In the genomic region with DNA sequence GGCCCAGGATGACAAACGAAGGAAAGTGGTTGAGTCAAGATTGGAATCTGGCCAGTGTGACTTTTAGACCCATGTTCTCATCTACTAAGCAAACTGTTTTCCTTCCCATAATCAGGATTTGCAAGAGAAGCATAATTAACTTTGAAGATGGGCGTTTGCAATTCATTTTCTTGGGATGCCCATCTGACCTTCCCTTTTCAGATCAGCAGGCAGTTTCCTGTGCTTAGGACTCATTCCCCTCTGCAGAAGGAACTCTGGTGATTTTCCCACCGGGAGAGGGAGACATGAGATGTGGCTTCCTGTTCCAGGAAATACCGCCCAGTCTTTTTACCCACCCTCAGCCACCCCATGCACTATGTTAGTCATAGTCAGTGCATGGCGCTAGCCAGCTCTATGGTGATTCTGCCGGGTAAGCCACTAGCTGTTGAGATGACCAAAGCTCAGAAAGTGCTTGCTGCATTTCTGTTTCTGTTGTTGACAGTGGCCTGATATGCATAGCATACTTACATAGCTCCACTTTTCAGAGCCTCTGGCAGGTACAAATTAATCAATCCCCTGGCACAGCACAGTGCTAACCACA, we compare ENCODE assay signal across 10 cellular contexts.
DNase-seq lines count a peak whose midpoint lies in the region; ATAC-seq, FAIRE-seq and TF ChIP-seq lines count a peak whose summit lies in the region.
"Had no signal": no experiment of that assay in that cellular context is flagged by ENCODE, and none has a peak within 500 bp of the region (broad histone marks: within the 10 kb centered on the region; RNA-seq: fewer than 3 reads in every experiment).

No MANE protein-coding gene starts in this region.

- no peaks in the 10 kb centered on the region for H3K27me3 ChIP-seq in bronchial epithelial cell (ENCODE audit: control insufficient read depth, insufficient read depth, low read length)
- no peaks in the 10 kb centered on the region for H3K27me3 ChIP-seq in GM23338 (ENCODE audit: insufficient read depth)

- H3K9me3 Mint-ChIP-seq in stimulated activated naive CD8-positive, alpha-beta T cell treated with anti-CD3 and anti-CD28 coated beads, Interleukin-15, amount 100 ng/mL, for 72 hours: no peaks in the 10 kb centered on the region
- peaks cover 11% of the 10 kb centered on the region for H3K9me3 Mint-ChIP-seq in GM23338
- H3K9me3 Mint-ChIP-seq: naive B cell had no signal

- ATAC-seq in stimulated activated naive CD8-positive, alpha-beta T cell treated with anti-CD3 and anti-CD28 coated beads, Interleukin-15, Interleukin-2, amounts not matched to agents 100 U/mL and 50 U/mL, for 24 hours: peak; percentile 46
- ATAC-seq in stimulated activated naive CD8-positive, alpha-beta T cell treated with anti-CD3 and anti-CD28 coated beads, Interleukin-15, amount 100 ng/mL, for 72 hours: no peak
- ATAC-seq in HG03039 (IDR thresholded peaks at IDR 0.05; ENCODE audit: unreplicated experiment) (no peak), GM23338 (no peak)

- DNase-seq in stimulated activated naive CD8-positive, alpha-beta T cell treated with anti-CD3 and anti-CD28 coated beads, Interleukin-15, Interleukin-2, amounts not matched to agents 100 U/mL and 50 U/mL, for 24 hours: no peak
- DNase-seq in stimulated activated naive CD8-positive, alpha-beta T cell treated with anti-CD3 and anti-CD28 coated beads, Interleukin-15, amount 100 ng/mL, for 72 hours: no peak
- DNase-seq in bronchial epithelial cell (ENCODE audit: low read depth): peak; percentile 63
- DNase-seq in lung microvascular endothelial cell (ENCODE audit: low read depth in 2 of 2): peak; percentile 87 to 95
- no peak for DNase-seq in GM23338 (ENCODE audit: low spot score)
- DNase-seq in NCI-H1105 treated with DMSO at 0.1 percent for 48 hours (lab: John Stamatoyannopoulos, UW): no peak
- no peak for DNase-seq in stimulated activated CD4-positive, alpha-beta T cell treated with anti-CD3 and anti-CD28 coated beads, Interleukin-2, amount 100 ng/mL, for 48 hours
- DNase-seq: naive B cell had no signal

- no peaks in the 10 kb centered on the region for H3F3A ChIP-seq in GM23338 (replicated peaks; ENCODE audit: low read depth)

- FAIRE-seq in bronchial epithelial cell (lab: Jason Lieb, UNC): no peak
- FAIRE-seq: G401.6 had no signal

- no peaks in the 10 kb centered on the region for H3K79me2 ChIP-seq in GM23338 (replicated peaks; ENCODE audit: insufficient read depth)

- H3K27ac ChIP-seq in GM23338 (ENCODE audit: low read depth): no peak overlapping the region

- H3K4me3 ChIP-seq in bronchial epithelial cell (ENCODE audit: low read depth, low read length) (no peak overlapping the region), GM23338 (no peak overlapping the region)

- H3K36me3 ChIP-seq in bronchial epithelial cell (ENCODE audit: control insufficient read depth, insufficient read depth, low read length) (peaks cover 1% of the 10 kb centered on the region), GM23338 (ENCODE audit: insufficient read depth) (no peaks in the 10 kb centered on the region)

- no peaks in the 10 kb centered on the region for H4K20me1 ChIP-seq in GM23338 (replicated peaks; ENCODE audit: insufficient read depth)

- no peak overlapping the region for H3K4me2 ChIP-seq in GM23338

- H3K4me3 Mint-ChIP-seq in stimulated activated naive CD8-positive, alpha-beta T cell treated with anti-CD3 and anti-CD28 coated beads, Interleukin-15, amount 100 ng/mL, for 72 hours: no peak overlapping the region
- H3K4me3 Mint-ChIP-seq in GM23338: no peak overlapping the region
- H3K4me3 Mint-ChIP-seq: naive B cell had no signal

- H3K9me2 ChIP-seq in GM23338 (ENCODE audit: insufficient read depth): no peaks in the 10 kb centered on the region

- peaks cover 19% of the 10 kb centered on the region for H3K36me3 Mint-ChIP-seq in GM23338 (ENCODE audit: low read depth)

- H3K27ac Mint-ChIP-seq in stimulated activated naive CD8-positive, alpha-beta T cell treated with anti-CD3 and anti-CD28 coated beads, Interleukin-15, amount 100 ng/mL, for 72 hours: peak overlapping the region in 1 of 2 donors; percentile 67
- H3K27ac Mint-ChIP-seq in GM23338: no peak overlapping the region; the same call in 1 of the 2 replicates

- H3K4me1 Mint-ChIP-seq in stimulated activated naive CD8-positive, alpha-beta T cell treated with anti-CD3 and anti-CD28 coated beads, Interleukin-15, amount 100 ng/mL, for 72 hours: peaks cover 11% of the 10 kb centered on the region
- H3K4me1 Mint-ChIP-seq in GM23338: peaks cover 33% of the 10 kb centered on the region

- H3K27me3 Mint-ChIP-seq in stimulated activated naive CD8-positive, alpha-beta T cell treated with anti-CD3 and anti-CD28 coated beads, Interleukin-15, amount 100 ng/mL, for 72 hours: no peaks in the 10 kb centered on the region
- peaks cover 8% of the 10 kb centered on the region for H3K27me3 Mint-ChIP-seq in GM23338 (ENCODE audit: insufficient read depth, low read depth, poor library complexity)
- H3K27me3 Mint-ChIP-seq: naive B cell had no signal

- H2AFZ ChIP-seq in GM23338: no peak overlapping the region

- H3K4me1 ChIP-seq in GM23338 (ENCODE audit: insufficient read depth): peaks cover 14% of the 10 kb centered on the region

- TF ChIP-seq CTCF in bronchial epithelial cell (IDR thresholded peaks at IDR 0.05; ENCODE audit: insufficient read depth, low read length, severe bottlenecking): no peak
- no peak for TF ChIP-seq CTCF in GM23338 (conservative IDR thresholded peaks at IDR 0.05; ENCODE audit: low read depth in 2 of 2)

TF ChIP-seq in GM23338, 12 proteins besides CTCF, POLR2A, EP300 and RAD21 (continues in another document):
- no peak for TF ChIP-seq JUNB (IDR thresholded peaks at IDR 0.05; ENCODE audit: unreplicated experiment)
- TF ChIP-seq POLR2AphosphoS5 (IDR thresholded peaks at IDR 0.05; ENCODE audit: low read depth): no peak
- TF ChIP-seq, protein P1, sequence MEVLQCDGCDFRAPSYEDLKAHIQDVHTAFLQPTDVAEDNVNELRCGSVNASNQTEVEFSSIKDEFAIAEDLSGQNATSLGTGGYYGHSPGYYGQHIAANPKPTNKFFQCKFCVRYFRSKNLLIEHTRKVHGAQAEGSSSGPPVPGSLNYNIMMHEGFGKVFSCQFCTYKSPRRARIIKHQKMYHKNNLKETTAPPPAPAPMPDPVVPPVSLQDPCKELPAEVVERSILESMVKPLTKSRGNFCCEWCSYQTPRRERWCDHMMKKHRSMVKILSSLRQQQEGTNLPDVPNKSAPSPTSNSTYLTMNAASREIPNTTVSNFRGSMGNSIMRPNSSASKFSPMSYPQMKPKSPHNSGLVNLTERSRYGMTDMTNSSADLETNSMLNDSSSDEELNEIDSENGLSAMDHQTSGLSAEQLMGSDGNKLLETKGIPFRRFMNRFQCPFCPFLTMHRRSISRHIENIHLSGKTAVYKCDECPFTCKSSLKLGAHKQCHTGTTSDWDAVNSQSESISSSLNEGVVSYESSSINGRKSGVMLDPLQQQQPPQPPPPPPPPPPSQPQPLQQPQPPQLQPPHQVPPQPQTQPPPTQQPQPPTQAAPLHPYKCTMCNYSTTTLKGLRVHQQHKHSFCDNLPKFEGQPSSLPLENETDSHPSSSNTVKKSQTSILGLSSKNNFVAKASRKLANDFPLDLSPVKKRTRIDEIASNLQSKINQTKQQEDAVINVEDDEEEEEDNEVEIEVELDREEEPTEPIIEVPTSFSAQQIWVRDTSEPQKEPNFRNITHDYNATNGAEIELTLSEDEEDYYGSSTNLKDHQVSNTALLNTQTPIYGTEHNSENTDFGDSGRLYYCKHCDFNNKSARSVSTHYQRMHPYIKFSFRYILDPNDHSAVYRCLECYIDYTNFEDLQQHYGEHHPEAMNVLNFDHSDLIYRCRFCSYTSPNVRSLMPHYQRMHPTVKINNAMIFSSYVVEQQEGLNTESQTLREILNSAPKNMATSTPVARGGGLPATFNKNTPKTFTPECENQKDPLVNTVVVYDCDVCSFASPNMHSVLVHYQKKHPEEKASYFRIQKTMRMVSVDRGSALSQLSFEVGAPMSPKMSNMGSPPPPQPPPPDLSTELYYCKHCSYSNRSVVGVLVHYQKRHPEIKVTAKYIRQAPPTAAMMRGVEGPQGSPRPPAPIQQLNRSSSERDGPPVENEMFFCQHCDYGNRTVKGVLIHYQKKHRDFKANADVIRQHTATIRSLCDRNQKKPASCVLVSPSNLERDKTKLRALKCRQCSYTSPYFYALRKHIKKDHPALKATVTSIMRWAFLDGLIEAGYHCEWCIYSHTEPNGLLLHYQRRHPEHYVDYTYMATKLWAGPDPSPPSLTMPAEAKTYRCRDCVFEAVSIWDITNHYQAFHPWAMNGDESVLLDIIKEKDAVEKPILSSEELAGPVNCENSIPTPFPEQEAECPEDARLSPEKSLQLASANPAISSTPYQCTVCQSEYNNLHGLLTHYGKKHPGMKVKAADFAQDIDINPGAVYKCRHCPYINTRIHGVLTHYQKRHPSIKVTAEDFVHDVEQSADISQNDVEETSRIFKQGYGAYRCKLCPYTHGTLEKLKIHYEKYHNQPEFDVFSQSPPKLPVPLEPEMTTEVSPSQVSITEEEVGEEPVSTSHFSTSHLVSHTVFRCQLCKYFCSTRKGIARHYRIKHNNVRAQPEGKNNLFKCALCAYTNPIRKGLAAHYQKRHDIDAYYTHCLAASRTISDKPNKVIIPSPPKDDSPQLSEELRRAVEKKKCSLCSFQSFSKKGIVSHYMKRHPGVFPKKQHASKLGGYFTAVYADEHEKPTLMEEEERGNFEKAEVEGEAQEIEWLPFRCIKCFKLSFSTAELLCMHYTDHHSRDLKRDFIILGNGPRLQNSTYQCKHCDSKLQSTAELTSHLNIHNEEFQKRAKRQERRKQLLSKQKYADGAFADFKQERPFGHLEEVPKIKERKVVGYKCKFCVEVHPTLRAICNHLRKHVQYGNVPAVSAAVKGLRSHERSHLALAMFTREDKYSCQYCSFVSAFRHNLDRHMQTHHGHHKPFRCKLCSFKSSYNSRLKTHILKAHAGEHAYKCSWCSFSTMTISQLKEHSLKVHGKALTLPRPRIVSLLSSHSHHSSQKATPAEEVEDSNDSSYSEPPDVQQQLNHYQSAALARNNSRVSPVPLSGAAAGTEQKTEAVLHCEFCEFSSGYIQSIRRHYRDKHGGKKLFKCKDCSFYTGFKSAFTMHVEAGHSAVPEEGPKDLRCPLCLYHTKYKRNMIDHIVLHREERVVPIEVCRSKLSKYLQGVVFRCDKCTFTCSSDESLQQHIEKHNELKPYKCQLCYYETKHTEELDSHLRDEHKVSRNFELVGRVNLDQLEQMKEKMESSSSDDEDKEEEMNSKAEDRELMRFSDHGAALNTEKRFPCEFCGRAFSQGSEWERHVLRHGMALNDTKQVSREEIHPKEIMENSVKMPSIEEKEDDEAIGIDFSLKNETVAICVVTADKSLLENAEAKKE (CRISPR knock-in tag; IDR thresholded peaks at IDR 0.05): no peak
- TF ChIP-seq, protein P2, sequence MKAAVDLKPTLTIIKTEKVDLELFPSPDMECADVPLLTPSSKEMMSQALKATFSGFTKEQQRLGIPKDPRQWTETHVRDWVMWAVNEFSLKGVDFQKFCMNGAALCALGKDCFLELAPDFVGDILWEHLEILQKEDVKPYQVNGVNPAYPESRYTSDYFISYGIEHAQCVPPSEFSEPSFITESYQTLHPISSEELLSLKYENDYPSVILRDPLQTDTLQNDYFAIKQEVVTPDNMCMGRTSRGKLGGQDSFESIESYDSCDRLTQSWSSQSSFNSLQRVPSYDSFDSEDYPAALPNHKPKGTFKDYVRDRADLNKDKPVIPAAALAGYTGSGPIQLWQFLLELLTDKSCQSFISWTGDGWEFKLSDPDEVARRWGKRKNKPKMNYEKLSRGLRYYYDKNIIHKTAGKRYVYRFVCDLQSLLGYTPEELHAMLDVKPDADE (IDR thresholded peaks at IDR 0.05): no peak

Comparison
In these comparisons a context has a peak if more than half of its experiments do, and no peak if none do; other contexts are left out.
1. DNase-seq: peak in bronchial epithelial cell (single experiment) and lung microvascular endothelial cell (2 of 2); none in stimulated activated naive CD8-positive, alpha-beta T cell treated with anti-CD3 and anti-CD28 coated beads, Interleukin-15, Interleukin-2, amounts not matched to agents 100 U/mL and 50 U/mL, for 24 hours (single experiment), stimulated activated naive CD8-positive, alpha-beta T cell treated with anti-CD3 and anti-CD28 coated beads, Interleukin-15, amount 100 ng/mL, for 72 hours (0 of 2), GM23338 (single experiment), NCI-H1105 treated with DMSO at 0.1 percent for 48 hours (single experiment) and stimulated activated CD4-positive, alpha-beta T cell treated with anti-CD3 and anti-CD28 coated beads, Interleukin-2, amount 100 ng/mL, for 48 hours (0 of 2).